Comparison of ENCODE assay signal across 15 cellular contexts in genomic region chr10:114311496-114312195, GRCh38.
A peak's percentile ranks its signal among the peaks of the same experiment; 100 is the strongest.
DNase-seq lines count a peak whose midpoint lies in the region; ATAC-seq and TF ChIP-seq lines count a peak whose summit lies in the region.
"Had no signal": no experiment of that assay in that cellular context is flagged by ENCODE, and none has a peak within 500 bp of the region (broad histone marks: within the 10 kb centered on the region; RNA-seq: fewer than 3 reads in every experiment).

No MANE protein-coding gene starts in this region.

- H3K36me3 Mint-ChIP-seq in immature natural killer cell = no peaks in the 10 kb centered on the region

- no peaks in the 10 kb centered on the region for H3K27me3 ChIP-seq in left ventricle myocardium inferior (ENCODE audit: low read depth)

- no peak overlapping the region for H3K27ac Mint-ChIP-seq in immature natural killer cell
- H3K27ac Mint-ChIP-seq: B cell; CD4-positive, alpha-beta T cell had no signal

- no peaks in the 10 kb centered on the region for H3K4me1 Mint-ChIP-seq in immature natural killer cell
- H3K4me1 Mint-ChIP-seq: B cell had no signal

- no peak overlapping the region for H3K27ac ChIP-seq in left ventricle myocardium inferior (replicated peaks)
- H3K27ac ChIP-seq: GM23248, HL-60 had no signal

- peaks cover 2 to 4% (median 2%) of the 10 kb centered on the region in 3 donors for H3K27me3 Mint-ChIP-seq in immature natural killer cell (ENCODE audit: low read depth in 3 of 3)
- H3K27me3 Mint-ChIP-seq: CD4-positive, alpha-beta T cell had no signal

- peaks cover 24% of the 10 kb centered on the region for H3K4me1 ChIP-seq in left ventricle myocardium inferior

- peaks cover 17% of the 10 kb centered on the region for H3K36me3 ChIP-seq in left ventricle myocardium inferior

- peak; percentile 51 for DNase-seq in cardiac septum (ENCODE audit: low spot score)
- DNase-seq in left ventricle myocardium inferior = no peak
- peak; percentile 43 for DNase-seq in islet precursor cell
- peak; percentile 52 for DNase-seq in sciatic nerve (ENCODE audit: low spot score)
- DNase-seq in NCI-H1105 (lab: John Stamatoyannopoulos, UW) = no peak
- no peak for DNase-seq in immature natural killer cell
- DNase-seq: C1 segment of cervical spinal cord; Calu3; CD4-positive, alpha-beta T cell; DMS 273 treated with DMSO at 0.1 percent for 48 hours; GM23248 had no signal

- intact Hi-C loops in cardiac septum (cut with DNase I) (no loop called here), left ventricle myocardium inferior (cut with micrococcal nuclease) (no loop called here), sciatic nerve (cut with DNase I) (no loop called here)

- no peaks in the 10 kb centered on the region for H3K9me3 Mint-ChIP-seq in immature natural killer cell
- H3K9me3 Mint-ChIP-seq: CD4-positive, alpha-beta T cell had no signal

- TF ChIP-seq CTCF in left ventricle myocardium inferior (IDR thresholded peaks at IDR 0.05; ENCODE audit: borderline replicate concordance) = no peak

- H3K4me3 ChIP-seq in left ventricle myocardium inferior = no peak overlapping the region
- H3K4me3 ChIP-seq: GM23248 had no signal

- no peak overlapping the region for H3K4me3 Mint-ChIP-seq in immature natural killer cell
- H3K4me3 Mint-ChIP-seq: B cell; CD4-positive, alpha-beta T cell had no signal

- no peaks in the 10 kb centered on the region for H3K9me3 ChIP-seq in left ventricle myocardium inferior (replicated peaks)

- ATAC-seq in sciatic nerve = no peak
- no peak for ATAC-seq in GM19395 (IDR thresholded peaks at IDR 0.05; ENCODE audit: unreplicated experiment)
- ATAC-seq: HCT116 had no signal

Comparison
In these comparisons a context has a peak if more than half of its experiments do, and no peak if none do; other contexts are left out.
1. DNase-seq: peak in cardiac septum (single experiment), islet precursor cell (single experiment) and sciatic nerve (single experiment); none in left ventricle myocardium inferior (single experiment), NCI-H1105 (single experiment) and immature natural killer cell (0 of 3).